Comparison of ENCODE assay signal across 9 cellular contexts in genomic region chr19:12890299-12890786, GRCh38. TPM values are rescaled to one million over a fixed set of nuclear protein-coding genes. Genes with fewer than 3 reads are reported as not detected.
DNase-seq lines count a peak whose midpoint lies in the region; ATAC-seq and TF ChIP-seq lines count a peak whose summit lies in the region.
"Not testable (repeated sequence)": the region's sequence is repeated elsewhere in the genome, so short reads cannot be mapped to it uniquely, and the experiment has no call there.
"Had no signal": no experiment of that assay in that cellular context is flagged by ENCODE, and none has a peak within 500 bp of the region (broad histone marks: within the 10 kb centered on the region; RNA-seq: fewer than 3 reads in every experiment).

No MANE protein-coding gene starts in this region.

- 36% methylated on average over 10 of the region's 10 CpGs for WGBS in suprapubic skin

- peak overlapping the region; percentile 97 for H3K4me3 Mint-ChIP-seq in HFFc6
- peak overlapping the region; percentile 100 for H3K4me3 Mint-ChIP-seq in activated naive CD4-positive, alpha-beta T cell treated with anti-CD3 and anti-CD28 coated beads, Interleukin-2, amount 50 U/mL, for 24 hours
- H3K4me3 Mint-ChIP-seq in effector memory CD8-positive, alpha-beta T cell = peak overlapping the region; percentile 96 to 99

- not testable (repeated sequence) for H3K36me3 Mint-ChIP-seq in HFFc6 (ENCODE audit: low read depth); activated naive CD4-positive, alpha-beta T cell treated with anti-CD3 and anti-CD28 coated beads, Interleukin-2, amount 50 U/mL, for 24 hours
- peaks cover 24% of the 10 kb centered on the region for H3K36me3 Mint-ChIP-seq in effector memory CD8-positive, alpha-beta T cell (ENCODE audit: insufficient read depth)

- peak overlapping the region; percentile 67 for H3K4me3 ChIP-seq in SJSA1
- H3K4me3 ChIP-seq in iPS-18c (ENCODE audit: insufficient read depth, low read depth, low read length) = peak overlapping the region; percentile 31; the same call in 1 of the 2 replicates
- peak overlapping the region; percentile 45 for H3K4me3 ChIP-seq in neuron (ENCODE audit: low read length)
- peak overlapping the region; percentile 89 for H3K4me3 ChIP-seq in suprapubic skin

- peak overlapping the region; percentile 66 for H3K27ac ChIP-seq in C4-2B
- H3K27ac ChIP-seq in SJSA1 = not testable (repeated sequence)
- peak overlapping the region; percentile 59 for H3K27ac ChIP-seq in suprapubic skin

- not testable (repeated sequence) for H3K9me3 ChIP-seq in SJSA1 (replicated peaks); iPS-18c (ENCODE audit: control insufficient read depth, insufficient read depth, low read length); neuron (ENCODE audit: low read length); suprapubic skin

- TF ChIP-seq CTCF in C4-2B (conservative IDR thresholded peaks at IDR 0.05); HFFc6 (IDR thresholded peaks at IDR 0.05); suprapubic skin (IDR thresholded peaks at IDR 0.05): not testable (repeated sequence)

- TF ChIP-seq POLR2A in suprapubic skin (IDR thresholded peaks at IDR 0.05) = not testable (repeated sequence)

- TF ChIP-seq EP300 in suprapubic skin (IDR thresholded peaks at IDR 0.05) = not testable (repeated sequence)

- H2AFZ ChIP-seq in neuron (ENCODE audit: low read depth, low read length) = peak overlapping the region; percentile 17

- peak overlapping the region; percentile 79 for H3K27ac Mint-ChIP-seq in HFFc6
- H3K27ac Mint-ChIP-seq in activated naive CD4-positive, alpha-beta T cell treated with anti-CD3 and anti-CD28 coated beads, Interleukin-2, amount 50 U/mL, for 24 hours = peak overlapping the region; percentile 91
- peak overlapping the region; percentile 92 to 96 for H3K27ac Mint-ChIP-seq in effector memory CD8-positive, alpha-beta T cell

- DNase-seq in HFFc6; SJSA1 (ENCODE audit: low read depth in 1 of 2, low spot score in 2 of 2); effector memory CD8-positive, alpha-beta T cell; suprapubic skin (ENCODE audit: low spot score in 2 of 2): not testable (repeated sequence)

- not testable (repeated sequence) for H3K27me3 ChIP-seq in SJSA1 (replicated peaks); suprapubic skin
- H3K27me3 ChIP-seq in neuron (ENCODE audit: insufficient read depth, low read length) = peaks cover 28% of the 10 kb centered on the region

- H3K36me3 ChIP-seq in SJSA1 = not testable (repeated sequence)
- H3K36me3 ChIP-seq in neuron (ENCODE audit: insufficient read depth, low read length) = peaks cover 14% of the 10 kb centered on the region
- H3K36me3 ChIP-seq in suprapubic skin = peaks cover 14% of the 10 kb centered on the region

- ATAC-seq in effector memory CD8-positive, alpha-beta T cell (replicated peaks) = not testable (repeated sequence)

- H3K4me1 ChIP-seq in SJSA1 (replicated peaks) = peaks cover 14% of the 10 kb centered on the region
- H3K4me1 ChIP-seq in neuron (ENCODE audit: insufficient read depth, low read length) = not testable (repeated sequence)
- peaks cover 26% of the 10 kb centered on the region for H3K4me1 ChIP-seq in suprapubic skin

- H3K4me1 Mint-ChIP-seq in HFFc6 (ENCODE audit: low read depth) = peaks cover 20% of the 10 kb centered on the region
- H3K4me1 Mint-ChIP-seq in activated naive CD4-positive, alpha-beta T cell treated with anti-CD3 and anti-CD28 coated beads, Interleukin-2, amount 50 U/mL, for 24 hours = peaks cover 21% of the 10 kb centered on the region
- peaks cover 21% of the 10 kb centered on the region in 2 donors for H3K4me1 Mint-ChIP-seq in effector memory CD8-positive, alpha-beta T cell (ENCODE audit: low read depth in 2 of 2)

- H3K9me3 Mint-ChIP-seq in HFFc6; activated naive CD4-positive, alpha-beta T cell treated with anti-CD3 and anti-CD28 coated beads, Interleukin-2, amount 50 U/mL, for 24 hours; effector memory CD8-positive, alpha-beta T cell: not testable (repeated sequence)

- not testable (repeated sequence) for H3K27me3 Mint-ChIP-seq in HFFc6 (ENCODE audit: insufficient read depth); activated naive CD4-positive, alpha-beta T cell treated with anti-CD3 and anti-CD28 coated beads, Interleukin-2, amount 50 U/mL, for 24 hours; effector memory CD8-positive, alpha-beta T cell

RNA-seq across cellular contexts. Expression of gene GCDH, which starts 0.6 kb away (rescaled TPM):
- 10 to 100 TPM; 20.6 to 24.6 (median 21.1) TPM for total RNA-seq in HFFc6 (2021; fragmentation: NEBNext Ultra II Directional; extraction: Animal tissue kit (Norgen Biotek cat#: 25700))
- 25.9 and 43.7 TPM in 2 replicates for total RNA-seq in SJSA1 (2014; rRNA removed; shearing (Covaris generic))
- 10 to 100 TPM; 28.5 to 33.0 (median 31.9) TPM for total RNA-seq in suprapubic skin

RNA-seq across cellular contexts. Expression of gene KLF1, which starts 3.3 kb away (rescaled TPM):
- total RNA-seq in HFFc6 (2021; fragmentation: NEBNext Ultra II Directional; extraction: Animal tissue kit (Norgen Biotek cat#: 25700)) = not detected
- not detected in 2 replicates for total RNA-seq in SJSA1 (2014; rRNA removed; shearing (Covaris generic))
- not detected for total RNA-seq in suprapubic skin
- total RNA-seq: mucosa of descending colon had no signal

RNA-seq across cellular contexts. Expression of gene DNASE2, which starts 9.1 kb away (rescaled TPM):
- 10 to 100 TPM; 26.0 to 33.5 (median 28.4) TPM for total RNA-seq in HFFc6 (2021; fragmentation: NEBNext Ultra II Directional; extraction: Animal tissue kit (Norgen Biotek cat#: 25700))
- 21.8 and 25.5 TPM in 2 replicates for total RNA-seq in SJSA1 (2014; rRNA removed; shearing (Covaris generic))
- 10 to 100 TPM; 20.6 to 38.3 (median 31.1) TPM for total RNA-seq in suprapubic skin

RNA-seq across cellular contexts. Expression of gene SYCE2, which starts 28.8 kb away (rescaled TPM):
- 1 to 10 TPM in 3 of 6 experiments, under 1 TPM in 3; 0.28 to 1.7 (median 0.91) TPM for total RNA-seq in HFFc6 (2021; fragmentation: NEBNext Ultra II Directional; extraction: Animal tissue kit (Norgen Biotek cat#: 25700))
- total RNA-seq in SJSA1 (2014; rRNA removed; shearing (Covaris generic)) = 0.24 TPM in 1 of 2 replicates, not detected in the other
- total RNA-seq in suprapubic skin = under 1 TPM in 1 of 4 donors, not detected in 3; 0.89 TPM

RNA-seq across cellular contexts. Expression of gene FARSA, which starts 43.2 kb away (rescaled TPM):
- total RNA-seq in HFFc6 (2021; fragmentation: NEBNext Ultra II Directional; extraction: Animal tissue kit (Norgen Biotek cat#: 25700)) = 100 to 1,000 TPM in 1 of 6 experiments, 10 to 100 TPM in 5; 87.8 to 101 (median 90.4) TPM
- total RNA-seq in SJSA1 (2014; rRNA removed; shearing (Covaris generic)) = 48.3 and 101 TPM in 2 replicates
- total RNA-seq in suprapubic skin = 10 to 100 TPM; 49.0 to 60.6 (median 50.9) TPM

Comparison
In these comparisons a context has a peak if more than half of its experiments do, and no peak if none do; other contexts are left out.
1. H3K4me3 ChIP-seq: peak in every context shown above with its lines; median percentile 89 in suprapubic skin; 67 in SJSA1; 45 in neuron; 31 in iPS-18c.